Comparison of ENCODE assay signal across 8 cellular contexts in the genomic region with DNA sequence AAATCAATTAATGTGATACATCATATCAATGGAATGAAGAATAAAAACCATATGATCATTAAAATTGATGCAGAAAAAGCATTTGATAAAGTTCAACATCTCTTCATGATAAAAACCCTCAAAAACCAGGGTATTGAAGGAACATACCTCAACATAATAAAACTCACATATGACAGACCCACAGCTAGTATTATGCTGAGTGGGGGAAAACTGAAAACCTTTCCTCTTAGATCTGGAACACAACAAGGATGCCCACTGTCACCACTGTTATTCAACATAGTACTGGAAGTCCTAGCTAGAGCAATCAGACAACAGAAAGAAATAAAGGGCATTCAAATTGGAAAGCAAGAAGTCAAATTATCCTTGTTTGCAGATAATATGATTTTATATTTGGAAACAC. TPM values are rescaled to one million over a fixed set of nuclear protein-coding genes. Genes with fewer than 3 reads are reported as not detected.
"Had no signal": no experiment of that assay in that cellular context is flagged by ENCODE, and none has a peak within 500 bp of the region (broad histone marks: within the 10 kb centered on the region; RNA-seq: fewer than 3 reads in every experiment).

No MANE protein-coding gene starts in this region.

- FAIRE-seq: HTR-8/SVneo had no signal

- H3K4me2 ChIP-seq: KMS-11 had no signal

- H3K9ac ChIP-seq: KMS-11 had no signal

- H3K27ac ChIP-seq: HL-60, KMS-11 had no signal

- DNase-seq: Karpas-422, KBM-7, KG1 had no signal

RNA-seq across cellular contexts. Expression of gene CCK, which starts 30.5 kb away (rescaled TPM):
- total RNA-seq: HT-29 had no signal
- polyA plus RNA-seq: IgD-negative memory B cell had no signal
